ENCODE assay signal across 8 cellular contexts in the genomic region with DNA sequence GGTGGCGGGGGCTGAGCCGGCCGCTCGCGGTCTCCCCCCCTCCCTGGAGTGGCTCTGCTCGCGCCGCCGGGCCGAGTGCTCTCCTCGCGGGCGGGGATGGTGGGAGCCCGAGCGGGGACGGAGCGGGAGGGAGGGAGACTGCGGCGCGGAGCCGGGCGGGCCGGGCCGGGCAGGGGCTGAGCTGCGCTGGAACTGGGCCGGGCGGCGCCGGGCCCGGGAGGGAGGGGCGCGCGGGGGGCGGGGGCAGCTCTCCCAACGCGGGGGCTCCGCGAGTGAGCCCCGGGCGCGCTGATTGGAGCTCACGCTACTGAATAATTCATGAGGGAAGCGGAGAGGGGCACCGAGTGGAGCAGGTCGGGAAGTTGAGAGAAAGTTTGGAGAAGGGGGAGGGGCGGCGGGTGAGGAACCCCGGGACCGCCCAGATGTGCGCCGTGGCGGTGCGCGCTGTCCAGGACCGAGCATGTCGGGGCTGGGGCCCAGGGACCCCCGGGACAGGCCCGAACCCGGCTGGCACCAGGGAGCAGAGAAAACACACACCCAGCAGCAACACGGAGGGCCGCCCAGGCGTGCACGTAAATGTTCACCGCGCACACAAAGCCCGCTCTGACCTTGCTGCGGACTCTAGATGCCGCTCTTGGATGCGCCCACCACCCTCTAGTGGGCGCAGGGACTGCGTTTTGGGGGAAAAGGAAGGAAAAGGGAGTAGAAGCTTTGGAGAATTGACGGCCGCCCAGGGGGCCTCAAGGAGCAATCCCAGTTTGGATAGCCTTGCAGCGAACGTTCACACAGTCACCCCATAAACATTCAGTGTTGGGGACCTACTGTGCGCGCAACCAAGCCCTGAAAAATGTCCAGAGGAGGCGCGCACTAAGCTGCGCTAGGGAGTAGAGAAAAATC. TPM values are rescaled to one million over a fixed set of nuclear protein-coding genes. Genes with fewer than 3 reads are reported as not detected.
DNase-seq lines count a peak whose midpoint lies in the region; FAIRE-seq and TF ChIP-seq lines count a peak whose summit lies in the region.

A gene (minus strand): TSS at position 194 of the 897 bp plus-strand sequence. CDS start 493 bp downstream, outside the sequence.

- H2AFZ ChIP-seq in endothelial cell of umbilical vein (ENCODE audit: low read depth, low read length), result peak within 1 kb of the TSS; percentile 25

- H3K36me3 ChIP-seq in endothelial cell of umbilical vein (ENCODE audit: control insufficient read depth in 2 of 2, extremely low read depth in 1 of 2, insufficient read depth in 2 of 2, low read length in 2 of 2) (peaks cover 9 to 15% of the 10 kb centered on the region in 2 experiments), mesendoderm (ENCODE audit: control insufficient read depth, insufficient read depth, low read length) (peaks cover 13% of the 10 kb centered on the region), tibial nerve (peaks cover 0 to 15% (median 0%) of the 10 kb centered on the region in 3 donors)

- peak within 1 kb of the TSS; percentile 92 for H3K4ac ChIP-seq in mesendoderm (ENCODE audit: low read depth, low read length)

- H3K27me3 ChIP-seq in endothelial cell of umbilical vein (ENCODE audit: control insufficient read depth in 2 of 2, insufficient read depth in 2 of 2, low read length in 2 of 2) (no peaks in the 10 kb centered on the region), mesendoderm (ENCODE audit: insufficient read depth, low read length, poor library complexity) (no peaks in the 10 kb centered on the region), tibial nerve (peaks cover 0 to 11% of the 10 kb centered on the region in 2 donors)

- H3K9ac ChIP-seq in endothelial cell of umbilical vein (replicated peaks; ENCODE audit: extremely low read depth, insufficient read depth, low read length), result peak within 1 kb of the TSS; percentile 76
- peak within 1 kb of the TSS; percentile 86 for H3K9ac ChIP-seq in mesendoderm (ENCODE audit: low read length)

- H3K4me2 ChIP-seq in endothelial cell of umbilical vein (ENCODE audit: insufficient read depth, low read length) (peak within 1 kb of the TSS; percentile 89), mesendoderm (ENCODE audit: low read length) (peak within 1 kb of the TSS; percentile 87)

- H3K4me1 ChIP-seq in endothelial cell of umbilical vein (ENCODE audit: control insufficient read depth, extremely low read depth, insufficient read depth, low read length), result peaks cover 23% of the 10 kb centered on the region
- H3K4me1 ChIP-seq in mesendoderm (ENCODE audit: control insufficient read depth, low read depth, low read length), result peaks cover 2% of the 10 kb centered on the region
- H3K4me1 ChIP-seq in tibial nerve, result peaks cover 0 to 33% (median 6%) of the 10 kb centered on the region in 4 donors

- H3K4me3 ChIP-seq in endothelial cell of umbilical vein (replicated peaks in 1 of 3; ENCODE audit: insufficient read depth in 1 of 3, low read depth in 1 of 3, low read length in 3 of 3) (peak within 1 kb of the TSS; percentile 88 to 92 (median 90)), mesendoderm (ENCODE audit: low read length) (peak within 1 kb of the TSS; percentile 97), tibial nerve (peak within 1 kb of the TSS; percentile 42 to 62 (median 52))

- no peak for TF ChIP-seq EP300 in tibial nerve (IDR thresholded peaks at IDR 0.05)

- peak within 1 kb of the TSS; percentile 6 for H2BK5ac ChIP-seq in mesendoderm (ENCODE audit: low read length)

- no peaks in the 10 kb centered on the region for H3K9me1 ChIP-seq in endothelial cell of umbilical vein (replicated peaks; ENCODE audit: control insufficient read depth, extremely low read depth, insufficient read depth, low read length)

- peak; percentile 86 for DNase-seq in AG20443 (ENCODE audit: low spot score)
- DNase-seq in HCEC 1CT, result peak; percentile 76
- DNase-seq in SW 1271 (lab: John Stamatoyannopoulos, UW), result peak; percentile 72 to 86
- DNase-seq in endothelial cell of umbilical vein (ENCODE audit: low read depth, low spot score), result peak; percentile 88
- peak; percentile 97 for DNase-seq in mesendoderm
- peak in 1 of 2 donors; percentile 39 for DNase-seq in tibial nerve (ENCODE audit: low spot score in 2 of 2)
- DNase-seq in activated gamma-delta T cell treated with Interleukin-2 at 50 U/mL for 16 hours, result no peak
- no peak for DNase-seq in NCI-H345 (lab: John Stamatoyannopoulos, UW)

- no peak within 1 kb of the TSS for H4K8ac ChIP-seq in mesendoderm (ENCODE audit: low read depth, low read length)

- dilution Hi-C loops in endothelial cell of umbilical vein (cut with MboI; ENCODE audit: extremely low pct_ligation_motif_present, low sequenced_read_pairs), result loop anchor here (25.0 kb wide), 1 partner anchor 115 kb away; a partner anchor contains a TSS

- H3K79me1 ChIP-seq in mesendoderm (ENCODE audit: low read length), result peaks cover 24% of the 10 kb centered on the region

- H3K27ac ChIP-seq in endothelial cell of umbilical vein (ENCODE audit: insufficient read depth, low read depth, low read length) (peak within 1 kb of the TSS; percentile 94), mesendoderm (ENCODE audit: low read depth, low read length) (peak within 1 kb of the TSS; percentile 91), tibial nerve (peak within 1 kb of the TSS in 3 of 4 donors; percentile 65 to 83 (median 79))

- H4K5ac ChIP-seq in mesendoderm (ENCODE audit: low read length), result no peak within 1 kb of the TSS

- no peaks in the 10 kb centered on the region for H4K20me1 ChIP-seq in endothelial cell of umbilical vein (replicated peaks; ENCODE audit: control insufficient read depth, extremely low read depth, insufficient read depth, low read length)

- no peak within 1 kb of the TSS for H2BK15ac ChIP-seq in mesendoderm (replicated peaks; ENCODE audit: low read depth)

- H2AK5ac ChIP-seq in mesendoderm (ENCODE audit: low read length), result no peak within 1 kb of the TSS

- H3K9me3 ChIP-seq in endothelial cell of umbilical vein (replicated peaks; ENCODE audit: control insufficient read depth, insufficient read depth, low read length) (no peaks in the 10 kb centered on the region), tibial nerve (no peaks in the 10 kb centered on the region)

- H3K23ac ChIP-seq in mesendoderm (ENCODE audit: low read length), result peak within 1 kb of the TSS; percentile 9

- peak; percentile 42 to 62 for TF ChIP-seq CTCF in endothelial cell of umbilical vein (IDR thresholded peaks at IDR 0.05; ENCODE audit: extremely low read depth in 1 of 2, insufficient read depth in 1 of 2, low read depth in 1 of 2, low read length in 2 of 2)
- peak in 2 of 5 experiments; percentile 31 to 37 for TF ChIP-seq CTCF in tibial nerve (IDR thresholded peaks at IDR 0.05)

- peak; percentile 94 for FAIRE-seq in endothelial cell of umbilical vein (lab: Jason Lieb, UNC)

- H3K79me2 ChIP-seq in endothelial cell of umbilical vein (ENCODE audit: control insufficient read depth, insufficient read depth, low read length) (peaks cover 46% of the 10 kb centered on the region), mesendoderm (ENCODE audit: control insufficient read depth, insufficient read depth, low read length) (peaks cover 42% of the 10 kb centered on the region)

- BruUV-seq in endothelial cell of umbilical vein (replicated peaks; lab: Mats Ljungman, UMichigan), result no TSS peak

- WGBS in mesendoderm (ENCODE audit: extremely low coverage, insufficient coverage, low lambda C conversion rate), result no CpG with 5 or more reads among the region's 80 CpGs
- 0 to 2% methylated on average over 33 to 45 of the region's 80 CpGs for WGBS in tibial nerve, 2 donors

- intact Hi-C loops in endothelial cell of umbilical vein (cut with micrococcal nuclease), result loop anchor here (1.0 to 2.0 kb wide), 4 partner anchors 9 to 123 kb away; a partner anchor contains a TSS

- H3K56ac ChIP-seq in mesendoderm (ENCODE audit: low read length), result peak within 1 kb of the TSS; percentile 88

- POLR2A ChIA-PET in endothelial cell of umbilical vein (lab: Charles Lee), result interaction anchor here (0.5 to 2.1 kb wide), 7 partner anchors 8 to 1536 kb away, joined by 3 to 10 read pairs (median 6); a partner anchor contains a TSS

- TF ChIP-seq POLR2A in endothelial cell of umbilical vein (IDR thresholded peaks at IDR 0.05; ENCODE audit: low read depth, low read length), result peak; percentile 17
- no peak for TF ChIP-seq POLR2A in tibial nerve (IDR thresholded peaks at IDR 0.05)

- peak within 1 kb of the TSS; percentile 46 for H2BK120ac ChIP-seq in mesendoderm (ENCODE audit: low read depth, low read length)

- H3K18ac ChIP-seq in mesendoderm (ENCODE audit: low read length), result peak within 1 kb of the TSS; percentile 94

- CTCF ChIA-PET in endothelial cell of umbilical vein (lab: Charles Lee), result interaction anchor here (0.6 to 5.8 kb wide), 12 partner anchors 9 to 122 kb away, joined by 3 to 130 read pairs (median 6); a partner anchor contains a TSS

TF ChIP-seq in endothelial cell of umbilical vein, 7 proteins besides CTCF, POLR2A, EP300 and RAD21:
- TF ChIP-seq POLR2AphosphoS5 (IDR thresholded peaks at IDR 0.05; ENCODE audit: insufficient read depth, low read depth, low read length), result peak; percentile 70
- no peak for TF ChIP-seq GATA2 (IDR thresholded peaks at IDR 0.05; ENCODE audit: insufficient read depth, insufficient read length, low read depth, low read length)

RNA-seq across cellular contexts. Expression of the gene that starts here (rescaled TPM):
- total RNA-seq in endothelial cell of umbilical vein, result 148 and 193 TPM in 2 replicates
- polyA plus RNA-seq in endothelial cell of umbilical vein, result 240 and 274 TPM in 2 replicates
- 252 and 260 TPM in 2 replicates for polyA plus RNA-seq in endothelial cell of umbilical vein (2011; cell fraction: cytosol; rRNA removed)
- polyA plus RNA-seq in endothelial cell of umbilical vein (2011; cell fraction: nucleus; rRNA removed), result 262 and 267 TPM in 2 replicates
- 170 and 173 TPM in 2 replicates for polyA plus RNA-seq in endothelial cell of umbilical vein (2012)
- 243 and 340 TPM in 2 replicates for polyA minus RNA-seq in endothelial cell of umbilical vein
- 24.2 TPM for polyA minus RNA-seq in endothelial cell of umbilical vein (2011; cell fraction: cytosol; rRNA and poly(A)+ RNA removed)
- 99.7 and 134 TPM in 2 replicates for polyA minus RNA-seq in endothelial cell of umbilical vein (2011; cell fraction: nucleus; rRNA and poly(A)+ RNA removed)
- polyA plus RNA-seq in mesendoderm (2013, experiment 1 of 2), result 64.2 TPM
- polyA plus RNA-seq in mesendoderm (2013, experiment 2 of 2), result 64.1 TPM
- total RNA-seq in tibial nerve, result 10 to 100 TPM; 15.5 to 37.5 (median 25.9) TPM

Comparison
In these comparisons a context has a peak if more than half of its experiments do, and no peak if none do; other contexts are left out.
1. DNase-seq: peak in AG20443 (single experiment), HCEC 1CT (single experiment), SW 1271 (2 of 2), endothelial cell of umbilical vein (single experiment) and mesendoderm (single experiment); none in activated gamma-delta T cell treated with Interleukin-2 at 50 U/mL for 16 hours (single experiment) and NCI-H345 (single experiment).
2. Peak in every context shown above with its lines, with median percentiles within 50 percentile points of each other: H3K27ac ChIP-seq and H3K4me3 ChIP-seq.